ENCODE assay signal across 12 cellular contexts in genomic region chr17:29240477-29240876, GRCh38. TPM values are rescaled to one million over a fixed set of nuclear protein-coding genes. Genes with fewer than 3 reads are reported as not detected.
A peak's percentile ranks its signal among the peaks of the same experiment; 100 is the strongest.
DNase-seq lines count a peak whose midpoint lies in the region; ATAC-seq, FAIRE-seq and TF ChIP-seq lines count a peak whose summit lies in the region.
"Had no signal": no experiment of that assay in that cellular context is flagged by ENCODE, and none has a peak within 500 bp of the region (broad histone marks: within the 10 kb centered on the region; RNA-seq: fewer than 3 reads in every experiment).

No MANE protein-coding gene starts in this region.

- no peak overlapping the region for H3K4me3 Mint-ChIP-seq in endothelial cell (ENCODE audit: unreplicated experiment)

- no peak overlapping the region for H3K27ac Mint-ChIP-seq in endothelial cell (ENCODE audit: unreplicated experiment)

- H3K4me3 ChIP-seq in PC-9, result no peak overlapping the region
- no peak overlapping the region for H3K4me3 ChIP-seq in endothelial cell of umbilical vein (replicated peaks in 1 of 3; ENCODE audit: insufficient read depth in 1 of 3, low read depth in 1 of 3, low read length in 3 of 3)
- no peak overlapping the region for H3K4me3 ChIP-seq in osteoblast (ENCODE audit: insufficient read depth, low read length)

- H3K36me3 Mint-ChIP-seq in endothelial cell (ENCODE audit: low read depth, unreplicated experiment), result no peaks in the 10 kb centered on the region

- intact Hi-C loops in PC-9 (cut with micrococcal nuclease; ENCODE audit: unreplicated experiment) (loop anchor here (2.0 kb wide), 1 partner anchor 92 kb away; no protein-coding TSS in a partner anchor), endothelial cell of umbilical vein (cut with micrococcal nuclease) (no loop called here)

- H4K20me1 ChIP-seq in PC-9 (ENCODE audit: insufficient read depth) (no peaks in the 10 kb centered on the region), endothelial cell of umbilical vein (replicated peaks; ENCODE audit: control insufficient read depth, extremely low read depth, insufficient read depth, low read length) (no peaks in the 10 kb centered on the region), osteoblast (ENCODE audit: insufficient read depth, low read length) (no peaks in the 10 kb centered on the region)

- peak overlapping the region; percentile 73 for H3K27ac ChIP-seq in PC-9
- peak overlapping the region; percentile 41 for H3K27ac ChIP-seq in endothelial cell of umbilical vein (ENCODE audit: insufficient read depth, low read depth, low read length)
- H3K27ac ChIP-seq in osteoblast (ENCODE audit: low read depth, low read length), result peak overlapping the region; percentile 46

- no peaks in the 10 kb centered on the region for H3K4me1 Mint-ChIP-seq in endothelial cell (ENCODE audit: unreplicated experiment)

- no peaks in the 10 kb centered on the region for H3K9me3 ChIP-seq in PC-9 (ENCODE audit: insufficient read depth, low read depth)
- no peaks in the 10 kb centered on the region for H3K9me3 ChIP-seq in endothelial cell of umbilical vein (replicated peaks; ENCODE audit: control insufficient read depth, insufficient read depth, low read length)
- H3K9me3 ChIP-seq in osteoblast (ENCODE audit: low read depth, low read length), result no peaks in the 10 kb centered on the region

- BruUV-seq in PC-9 (replicated peaks; lab: Mats Ljungman, UMichigan) (TSS peak; percentile 33), endothelial cell of umbilical vein (replicated peaks; lab: Mats Ljungman, UMichigan) (no TSS peak)

- H3K27me3 ChIP-seq in PC-9 (ENCODE audit: insufficient read depth, low read depth) (no peaks in the 10 kb centered on the region), endothelial cell of umbilical vein (ENCODE audit: control insufficient read depth in 2 of 2, insufficient read depth in 2 of 2, low read length in 2 of 2) (no peaks in the 10 kb centered on the region), osteoblast (ENCODE audit: insufficient read depth, low read length) (no peaks in the 10 kb centered on the region)

- CTCF ChIA-PET in PC-9 (lab: Charles Lee), result interaction anchor here (1.0 to 1.2 kb wide), 2 partner anchors 50 to 91 kb away, joined by 4 to 6 read pairs; no protein-coding TSS in a partner anchor
- CTCF ChIA-PET in endothelial cell of umbilical vein (lab: Charles Lee), result interaction anchor here (0.8 to 5.0 kb wide), 13 partner anchors 10 to 123 kb away, joined by 3 to 42 read pairs (median 5); partner anchors contain the start of gene MYO18A

- H3K9me1 ChIP-seq in endothelial cell of umbilical vein (replicated peaks; ENCODE audit: control insufficient read depth, extremely low read depth, insufficient read depth, low read length), result no peaks in the 10 kb centered on the region

- no peak for FAIRE-seq in endothelial cell of umbilical vein (lab: Jason Lieb, UNC)
- FAIRE-seq: HepG2 had no signal

- H3K36me3 ChIP-seq in PC-9 (ENCODE audit: low read depth) (no peaks in the 10 kb centered on the region), endothelial cell of umbilical vein (ENCODE audit: control insufficient read depth in 2 of 2, extremely low read depth in 1 of 2, insufficient read depth in 2 of 2, low read length in 2 of 2) (no peaks in the 10 kb centered on the region), osteoblast (ENCODE audit: insufficient read depth, low read length) (no peaks in the 10 kb centered on the region)

- ATAC-seq in GM18909 (IDR thresholded peaks at IDR 0.05; ENCODE audit: poor library complexity, unreplicated experiment) (no peak), GM18498 (IDR thresholded peaks at IDR 0.05; ENCODE audit: unreplicated experiment) (no peak)

- no peak for TF ChIP-seq POLR2A in endothelial cell of umbilical vein (IDR thresholded peaks at IDR 0.05; ENCODE audit: low read depth, low read length)

- POLR2A ChIA-PET in PC-9 (lab: Charles Lee; ENCODE audit: unreplicated experiment), result interaction anchor here (0.6 to 1.0 kb wide), 5 partner anchors 24 to 91 kb away, joined by 3 to 15 read pairs (median 7); partner anchors contain the start of gene NUFIP2
- POLR2A ChIA-PET in endothelial cell of umbilical vein (lab: Charles Lee), result interaction anchor here (0.7 to 1.7 kb wide), 2 partner anchors 16 to 54 kb away, joined by 3 to 7 read pairs; partner anchors contain the start of gene NUFIP2

- no peak for TF ChIP-seq CTCF in PC-9 (conservative IDR thresholded peaks at IDR 0.05)
- no peak for TF ChIP-seq CTCF in endothelial cell of umbilical vein (IDR thresholded peaks at IDR 0.05; ENCODE audit: extremely low read depth in 1 of 2, insufficient read depth in 1 of 2, low read depth in 1 of 2, low read length in 2 of 2)
- TF ChIP-seq CTCF in osteoblast (IDR thresholded peaks at IDR 0.05; ENCODE audit: extremely low read depth, low read depth, low read length), result no peak
- no peak for TF ChIP-seq CTCF in endothelial cell (IDR thresholded peaks at IDR 0.05; ENCODE audit: unreplicated experiment)

- H3F3A ChIP-seq in PC-9 (ENCODE audit: insufficient read depth, low read depth), result peaks cover 32% of the 10 kb centered on the region

- dilution Hi-C loops in endothelial cell of umbilical vein (cut with MboI; ENCODE audit: extremely low pct_ligation_motif_present, low sequenced_read_pairs), result no loop called here

- H3K9me3 Mint-ChIP-seq in endothelial cell (ENCODE audit: unreplicated experiment), result no peaks in the 10 kb centered on the region

- H2AFZ ChIP-seq in PC-9 (no peak overlapping the region), endothelial cell of umbilical vein (ENCODE audit: low read depth, low read length) (no peak overlapping the region), osteoblast (ENCODE audit: low read length) (no peak overlapping the region)

- H3K9me2 ChIP-seq in PC-9 (ENCODE audit: insufficient read depth), result no peaks in the 10 kb centered on the region

- H3K79me2 ChIP-seq in PC-9 (ENCODE audit: low read depth) (no peaks in the 10 kb centered on the region), endothelial cell of umbilical vein (ENCODE audit: control insufficient read depth, insufficient read depth, low read length) (no peaks in the 10 kb centered on the region), osteoblast (ENCODE audit: insufficient read depth, low read length) (no peaks in the 10 kb centered on the region)

- H3K4me1 ChIP-seq in PC-9 (replicated peaks; ENCODE audit: insufficient read depth) (peaks cover 47% of the 10 kb centered on the region), endothelial cell of umbilical vein (ENCODE audit: control insufficient read depth, extremely low read depth, insufficient read depth, low read length) (peaks cover 12% of the 10 kb centered on the region), osteoblast (ENCODE audit: insufficient read depth, low read length) (peaks cover 43% of the 10 kb centered on the region)

- H3K27me3 Mint-ChIP-seq in endothelial cell (ENCODE audit: unreplicated experiment), result no peaks in the 10 kb centered on the region

- DNase-seq in Daoy (ENCODE audit: low read depth), result peak; percentile 20
- DNase-seq in PC-9, result no peak
- DNase-seq in endothelial cell of umbilical vein (ENCODE audit: low read depth, low spot score), result no peak
- no peak for DNase-seq in osteoblast (ENCODE audit: insufficient read length, low spot score, missing footprints)
- DNase-seq in GDM1 (lab: John Stamatoyannopoulos, UW), result no peak
- no peak for DNase-seq in endothelial cell (ENCODE audit: low spot score)
- DNase-seq: NCI-H1436; NCI-H82; stimulated activated naive CD4-positive, alpha-beta T cell had no signal

- H3K9ac ChIP-seq in endothelial cell of umbilical vein (replicated peaks; ENCODE audit: extremely low read depth, insufficient read depth, low read length), result no peak overlapping the region

- peak overlapping the region; percentile 49 for H3K4me2 ChIP-seq in PC-9
- H3K4me2 ChIP-seq in endothelial cell of umbilical vein (ENCODE audit: insufficient read depth, low read length), result no peak overlapping the region
- H3K4me2 ChIP-seq in osteoblast (ENCODE audit: insufficient read depth, low read length), result peak overlapping the region; percentile 42

TF ChIP-seq in endothelial cell of umbilical vein, 7 proteins besides CTCF, POLR2A, EP300 and RAD21 (continues in another document):
- TF ChIP-seq POLR2AphosphoS5 (IDR thresholded peaks at IDR 0.05; ENCODE audit: insufficient read depth, low read depth, low read length) (no peak), JUN (IDR thresholded peaks at IDR 0.05; ENCODE audit: borderline replicate concordance, insufficient read depth, insufficient read length, low read depth) (no peak), EZH2 (IDR thresholded peaks at IDR 0.05; ENCODE audit: borderline replicate concordance, low read depth, low read length, severe bottlenecking) (no peak), GATA2 (IDR thresholded peaks at IDR 0.05; ENCODE audit: insufficient read depth, insufficient read length, low read depth, low read length) (no peak), MAX (IDR thresholded peaks at IDR 0.05; ENCODE audit: insufficient read depth, insufficient read length) (no peak)

RNA-seq across cellular contexts. Expression of gene CRYBA1, which starts 6.2 kb away (rescaled TPM):
- not detected in 2 replicates for total RNA-seq in Daoy (2014; rRNA removed; shearing (Covaris generic))
- total RNA-seq in PC-9 (2021) (not detected in 2 replicates), endothelial cell of umbilical vein (not detected in 2 replicates), osteoblast (not detected in 2 replicates), endothelial cell (ENCODE audit: unreplicated experiment) (not detected)
- polyA plus RNA-seq in endothelial cell of umbilical vein, result not detected in 2 replicates
- polyA plus RNA-seq in endothelial cell of umbilical vein (2011; cell fraction: cytosol; rRNA removed), result not detected in 2 replicates
- polyA plus RNA-seq in endothelial cell of umbilical vein (2011; cell fraction: nucleus; rRNA removed), result not detected in 2 replicates
- polyA plus RNA-seq in endothelial cell of umbilical vein (2012), result not detected in 2 replicates
- not detected in 2 replicates for polyA minus RNA-seq in endothelial cell of umbilical vein
- not detected for polyA minus RNA-seq in endothelial cell of umbilical vein (2011; cell fraction: cytosol; rRNA and poly(A)+ RNA removed)
- not detected in 2 replicates for polyA minus RNA-seq in endothelial cell of umbilical vein (2011; cell fraction: nucleus; rRNA and poly(A)+ RNA removed)
- total RNA-seq: HepG2 had no signal
- polyA plus RNA-seq: HepG2 had no signal

RNA-seq across cellular contexts. Expression of gene NUFIP2, which starts 53.5 kb away (rescaled TPM):
- total RNA-seq in Daoy (2014; rRNA removed; shearing (Covaris generic)), result 18.6 and 23.8 TPM in 2 replicates
- total RNA-seq in PC-9 (2021) (46.8 and 73.1 TPM in 2 replicates), endothelial cell of umbilical vein (51.1 and 60.7 TPM in 2 replicates), osteoblast (51.6 and 56.8 TPM in 2 replicates), endothelial cell (ENCODE audit: unreplicated experiment) (68.1 TPM)
- 27.2 and 38.8 TPM in 2 replicates for polyA plus RNA-seq in endothelial cell of umbilical vein
- polyA plus RNA-seq in endothelial cell of umbilical vein (2011; cell fraction: cytosol; rRNA removed), result 6.8 and 8.1 TPM in 2 replicates
- 15.9 and 18.8 TPM in 2 replicates for polyA plus RNA-seq in endothelial cell of umbilical vein (2011; cell fraction: nucleus; rRNA removed)
- polyA plus RNA-seq in endothelial cell of umbilical vein (2012), result 17.9 and 22.2 TPM in 2 replicates
- 23.6 and 26.6 TPM in 2 replicates for polyA minus RNA-seq in endothelial cell of umbilical vein
- 40.8 TPM for polyA minus RNA-seq in endothelial cell of umbilical vein (2011; cell fraction: cytosol; rRNA and poly(A)+ RNA removed)
- polyA minus RNA-seq in endothelial cell of umbilical vein (2011; cell fraction: nucleus; rRNA and poly(A)+ RNA removed), result 28.5 and 67.7 TPM in 2 replicates
